In genomic region chr9:113885183-113886002, GRCh38 we compare ENCODE assay signal across 1 cellular context.
TF ChIP-seq lines count a peak whose summit lies in the region.

No MANE protein-coding gene starts in this region.

TF ChIP-seq in K562, 482 proteins besides CTCF, POLR2A, EP300 and RAD21 (continued from another document):
- TF ChIP-seq ZHX1 (conservative IDR thresholded peaks at IDR 0.05; ENCODE audit: low read length) (no peak), ELF1 (tag; IDR thresholded peaks at IDR 0.05) (0 out of 2 replicates have a peak, but pooled peaks have one; percentile 8), C11orf30 (IDR thresholded peaks at IDR 0.05; ENCODE audit: low read depth) (peak; percentile 59; the same call in 1 of the 2 replicates), ATF1 (CRISPR knock-in tag; IDR thresholded peaks at IDR 0.05) (no peak), ATF1 (tag; IDR thresholded peaks at IDR 0.05) (peak; percentile 64; the same call in 1 of the 2 replicates), NFRKB (IDR thresholded peaks at IDR 0.05; ENCODE audit: low read depth) (0 out of 2 replicates have a peak, but pooled peaks have one; percentile 2)
